In the genomic region with DNA sequence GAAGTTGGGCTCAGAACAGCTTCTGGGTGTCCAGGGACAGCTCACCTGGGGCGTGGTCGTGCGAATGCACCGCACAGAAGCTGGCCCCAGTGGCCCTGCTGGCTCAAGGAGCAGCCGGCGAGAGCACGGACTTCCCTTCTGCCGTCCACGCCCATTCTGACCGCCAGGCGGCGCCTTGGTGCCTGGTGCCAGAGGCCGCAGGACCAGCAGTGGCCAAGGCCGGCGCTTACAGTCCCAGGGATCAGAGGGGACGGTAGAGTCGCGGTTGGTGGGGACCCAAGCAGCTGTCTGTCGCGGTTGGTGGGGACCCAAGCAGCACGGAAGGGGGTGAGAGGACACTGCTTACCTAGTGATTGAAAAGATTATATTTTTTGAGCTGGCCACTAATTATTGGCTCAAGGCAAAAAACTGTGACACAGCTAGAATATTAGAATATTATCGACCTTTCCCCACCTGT, we compare ENCODE assay signal across 8 cellular contexts. TPM values are rescaled to one million over a fixed set of nuclear protein-coding genes. Genes with fewer than 3 reads are reported as not detected.
DNase-seq lines count a peak whose midpoint lies in the region; ATAC-seq and TF ChIP-seq lines count a peak whose summit lies in the region.

No MANE protein-coding gene starts in this region.

- H3K4me3 Mint-ChIP-seq in natural killer cell treated with Interleukin-12 subunit alpha and Interleukin-12 subunit beta and Interleukin-15 and Interleukin-18, amount 100 ng/mL, for 72 hours: no peak overlapping the region

- no peaks in the 10 kb centered on the region for H3K36me3 Mint-ChIP-seq in natural killer cell treated with Interleukin-12 subunit alpha and Interleukin-12 subunit beta and Interleukin-15 and Interleukin-18, amount 100 ng/mL, for 72 hours

- DNase-seq in NCI-H146 (lab: John Stamatoyannopoulos, UW) (peak; percentile 57), NCI-H146 treated with DMSO at 0.1 percent for 48 hours (lab: John Stamatoyannopoulos, UW; ENCODE audit: unreplicated experiment) (no peak), NT2/D1 (ENCODE audit: low read depth, low spot score) (peak; percentile 88), fibroblast of lung (ENCODE audit: low read depth in 2 of 2) (peak; percentile 47 to 58), substantia nigra (lab: John Stamatoyannopoulos, UW) (peak in 41 of 49 donors; percentile 9 to 81 (median 52))
- peak; percentile 92 for DNase-seq in activated CD8-positive, alpha-beta memory T cell treated with anti-CD3 and anti-CD28 coated beads, Interleukin-2, amount 50 U/mL, for 48 hours
- peak; percentile 70 for DNase-seq in natural killer cell treated with Interleukin-12 subunit alpha and Interleukin-12 subunit beta and Interleukin-15 and Interleukin-18, amount 100 ng/mL, for 72 hours (ENCODE audit: low spot score)

- no peak overlapping the region for H3K4me3 ChIP-seq in NT2/D1 (ENCODE audit: insufficient read length, low read depth)
- no peak overlapping the region for H3K4me3 ChIP-seq in fibroblast of lung (replicated peaks in 1 of 4; ENCODE audit: control extremely low read depth in 1 of 4, insufficient read depth in 1 of 4, low read depth in 3 of 4, low read length in 4 of 4)

- H3K27me3 Mint-ChIP-seq in natural killer cell treated with Interleukin-12 subunit alpha and Interleukin-12 subunit beta and Interleukin-15 and Interleukin-18, amount 100 ng/mL, for 72 hours: peaks cover 5 to 13% of the 10 kb centered on the region in 2 donors

- peak; percentile 67 to 79 for ATAC-seq in natural killer cell treated with Interleukin-12 subunit alpha and Interleukin-12 subunit beta and Interleukin-15 and Interleukin-18, amount 100 ng/mL, for 72 hours
- no peak for ATAC-seq in HG03520 (IDR thresholded peaks at IDR 0.05; ENCODE audit: unreplicated experiment)

- H3K9me3 ChIP-seq in NT2/D1 (ENCODE audit: insufficient read depth, low read length) (no peaks in the 10 kb centered on the region), fibroblast of lung (ENCODE audit: control insufficient read depth, insufficient read depth, low read depth, low read length) (no peaks in the 10 kb centered on the region)

- H3K27me3 ChIP-seq in NT2/D1 (ENCODE audit: insufficient read depth, insufficient read length): no peaks in the 10 kb centered on the region
- H3K27me3 ChIP-seq in fibroblast of lung (ENCODE audit: control insufficient read depth, insufficient read depth, low read length): peaks cover 2% of the 10 kb centered on the region

- H3K4me1 ChIP-seq in NT2/D1 (ENCODE audit: insufficient read depth, insufficient read length) (peaks cover 20% of the 10 kb centered on the region), fibroblast of lung (ENCODE audit: control insufficient read depth, extremely low read depth, insufficient read depth, low read length) (no peaks in the 10 kb centered on the region)

- no peaks in the 10 kb centered on the region for H3K79me2 ChIP-seq in fibroblast of lung (ENCODE audit: control insufficient read depth, insufficient read depth, low read length)

- H3K9ac ChIP-seq in NT2/D1 (ENCODE audit: insufficient read length, low read depth) (peak overlapping the region; percentile 38), fibroblast of lung (ENCODE audit: insufficient read depth, low read length) (no peak overlapping the region)

- H2AFZ ChIP-seq in fibroblast of lung (ENCODE audit: low read length): no peak overlapping the region

- no peaks in the 10 kb centered on the region for H3K4me1 Mint-ChIP-seq in natural killer cell treated with Interleukin-12 subunit alpha and Interleukin-12 subunit beta and Interleukin-15 and Interleukin-18, amount 100 ng/mL, for 72 hours (ENCODE audit: low read depth in 2 of 2)

- H3K27ac ChIP-seq in fibroblast of lung (ENCODE audit: insufficient read depth, low read length) (no peak overlapping the region), substantia nigra (ENCODE audit: low read depth, low read length, poor library complexity, severe bottlenecking) (no peak overlapping the region)

- TF ChIP-seq CTCF in fibroblast of lung (conservative IDR thresholded peaks at IDR 0.05 in 1 of 2, IDR thresholded peaks at IDR 0.05 in 1 of 2; ENCODE audit: low read depth in 1 of 2, low read length in 2 of 2): peak; percentile 74 to 91

- H3K36me3 ChIP-seq in NT2/D1 (ENCODE audit: insufficient read depth, insufficient read length, low read length) (no peaks in the 10 kb centered on the region), fibroblast of lung (ENCODE audit: control insufficient read depth, insufficient read depth, low read length) (no peaks in the 10 kb centered on the region)

- H4K20me1 ChIP-seq in fibroblast of lung (ENCODE audit: control insufficient read depth, extremely low read depth, insufficient read depth, low read length): no peaks in the 10 kb centered on the region

- no peak overlapping the region for H3K27ac Mint-ChIP-seq in natural killer cell treated with Interleukin-12 subunit alpha and Interleukin-12 subunit beta and Interleukin-15 and Interleukin-18, amount 100 ng/mL, for 72 hours

- no peaks in the 10 kb centered on the region for H3K9me3 Mint-ChIP-seq in natural killer cell treated with Interleukin-12 subunit alpha and Interleukin-12 subunit beta and Interleukin-15 and Interleukin-18, amount 100 ng/mL, for 72 hours

- no peak overlapping the region for H3K4me2 ChIP-seq in fibroblast of lung (ENCODE audit: extremely low read depth, insufficient read depth, low read length)

RNA-seq across cellular contexts. Expression of a gene that starts 25.7 kb away (rescaled TPM):
- total RNA-seq in fibroblast of lung: not detected in 2 replicates
- not detected in 2 replicates for polyA plus RNA-seq in fibroblast of lung
- polyA plus RNA-seq in fibroblast of lung (2012): not detected in 2 replicates
- polyA minus RNA-seq in fibroblast of lung (ENCODE audit: low replicate concordance): not detected in 2 replicates
- 1 to 10 TPM; 2.7 to 4.2 TPM for total RNA-seq in natural killer cell treated with Interleukin-12 subunit alpha and Interleukin-12 subunit beta and Interleukin-15 and Interleukin-18, amount 100 ng/mL, for 72 hours
